23 cellular contexts compared by ENCODE assay signal in genomic region chr16:74279266-74279665, GRCh38. TPM values are rescaled to one million over a fixed set of nuclear protein-coding genes. Genes with fewer than 3 reads are reported as not detected.
A peak's percentile ranks its signal among the peaks of the same experiment; 100 is the strongest.
DNase-seq lines count a peak whose midpoint lies in the region; ATAC-seq, FAIRE-seq and TF ChIP-seq lines count a peak whose summit lies in the region.
"Had no signal": no experiment of that assay in that cellular context is flagged by ENCODE, and none has a peak within 500 bp of the region (broad histone marks: within the 10 kb centered on the region; RNA-seq: fewer than 3 reads in every experiment).

No MANE protein-coding gene starts in this region.

- BruUV-seq in HepG2 (replicated peaks; lab: Mats Ljungman, UMichigan) (no TSS peak), K562 (replicated peaks; lab: Mats Ljungman, UMichigan) (no TSS peak)

- peaks cover 6% of the 10 kb centered on the region for H3K9me3 Mint-ChIP-seq in mesothelial cell of epicardium
- H3K9me3 Mint-ChIP-seq: HFFc6 had no signal

- TF ChIP-seq RAD21 in HepG2 (CRISPR knock-in tag; IDR thresholded peaks at IDR 0.05): no peak
- no peak for TF ChIP-seq RAD21 in K562 (CRISPR knock-in tag; conservative IDR thresholded peaks at IDR 0.05 in 1 of 2, IDR thresholded peaks at IDR 0.05 in 1 of 2)

- TF ChIP-seq CTCF in HepG2 (CRISPR knock-in tag; IDR thresholded peaks at IDR 0.05) (no peak), right lobe of liver (IDR thresholded peaks at IDR 0.05) (no peak), K562 (IDR thresholded peaks at IDR 0.05 in 2 of 3, conservative IDR thresholded peaks at IDR 0.05 in 1 of 3; ENCODE audit: insufficient read depth in 2 of 3, low read depth in 1 of 3, low read length in 3 of 3) (no peak), mesothelial cell of epicardium (IDR thresholded peaks at IDR 0.05; ENCODE audit: unreplicated experiment) (no peak), gastrocnemius medialis (IDR thresholded peaks at IDR 0.05 in 4 of 5, conservative IDR thresholded peaks at IDR 0.05 in 1 of 5) (no peak)

- H3K27me3 ChIP-seq in HepG2 (ENCODE audit: control insufficient read depth in 1 of 2, insufficient read depth in 2 of 2, low read length in 2 of 2): no peaks in the 10 kb centered on the region
- no peaks in the 10 kb centered on the region for H3K27me3 ChIP-seq in right lobe of liver
- peaks cover 0 to 4% of the 10 kb centered on the region in 2 experiments; a peak in 3 of 5 replicates for H3K27me3 ChIP-seq in K562 (ENCODE audit: control insufficient read depth in 2 of 2, insufficient read depth in 2 of 2, low read length in 2 of 2)
- H3K27me3 ChIP-seq in gastrocnemius medialis: no peaks in the 10 kb centered on the region
- H3K27me3 ChIP-seq: BLaER1 had no signal

- H3K4me1 ChIP-seq in HepG2 (ENCODE audit: insufficient read depth, low read length) (no peaks in the 10 kb centered on the region), right lobe of liver (no peaks in the 10 kb centered on the region), K562 (replicated peaks in 1 of 2; ENCODE audit: control insufficient read depth in 2 of 2, insufficient read depth in 2 of 2, low read length in 2 of 2) (peaks cover 6 to 9% of the 10 kb centered on the region in 2 experiments; a peak in 4 of 5 replicates), gastrocnemius medialis (no peaks in the 10 kb centered on the region)
- H3K4me1 ChIP-seq: BLaER1 had no signal

- H2AFZ ChIP-seq in HepG2 (ENCODE audit: low read length): no peak overlapping the region
- no peak overlapping the region for H2AFZ ChIP-seq in K562 (ENCODE audit: low read depth, low read length)

- H3K36me3 ChIP-seq in HepG2 (replicated peaks in 1 of 2; ENCODE audit: control insufficient read depth in 1 of 2, insufficient read depth in 2 of 2, low read length in 2 of 2) (no peaks in the 10 kb centered on the region), right lobe of liver (no peaks in the 10 kb centered on the region), K562 (ENCODE audit: control insufficient read depth, insufficient read depth, low read length) (no peaks in the 10 kb centered on the region), gastrocnemius medialis (no peaks in the 10 kb centered on the region)
- H3K36me3 ChIP-seq: BLaER1, HAP-1 had no signal

- ATAC-seq in HepG2 (no peak), right lobe of liver (no peak), K562 (no peak), gastrocnemius medialis (no peak)
- ATAC-seq: CD8-positive, alpha-beta T cell; GM12878 had no signal

- no peaks in the 10 kb centered on the region for H4K20me1 ChIP-seq in HepG2 (ENCODE audit: insufficient read depth, low read length)
- H4K20me1 ChIP-seq in K562 (replicated peaks; ENCODE audit: control insufficient read depth, insufficient read depth, low read length): no peaks in the 10 kb centered on the region
- H4K20me1 ChIP-seq: BLaER1 had no signal

- H3K4me2 ChIP-seq in HepG2 (ENCODE audit: low read depth, low read length) (no peak overlapping the region), K562 (ENCODE audit: insufficient read depth, low read length) (no peak overlapping the region)
- H3K4me2 ChIP-seq: BLaER1 had no signal

- H3K4me1 Mint-ChIP-seq in mesothelial cell of epicardium: peaks cover 19% of the 10 kb centered on the region
- H3K4me1 Mint-ChIP-seq: B cell; CD4-positive, CD25-positive, alpha-beta regulatory T cell had no signal

- 7% methylated on average over 3 of the region's 3 CpGs for WGBS in HepG2 (ENCODE audit: low lambda C conversion rate)
- 70% methylated on average over 3 of the region's 3 CpGs for WGBS in right lobe of liver (ENCODE audit: insufficient coverage, low coverage, low lambda C conversion rate, missing lambda C conversion rate)
- 4% methylated on average over 3 of the region's 3 CpGs for WGBS in K562 (ENCODE audit: insufficient coverage, low coverage, missing lambda C conversion rate)

- POLR2A ChIA-PET in HepG2 (lab: Yijun Ruan, JAX) (no interaction called here), K562 (lab: Yijun Ruan, JAX) (no interaction called here)

- FAIRE-seq in HepG2 (lab: Jason Lieb, UNC): no peak
- FAIRE-seq in K562 (lab: Jason Lieb, UNC): no peak
- FAIRE-seq: A204.1, GM12878, H54 had no signal

- in situ Hi-C loops in HepG2 (cut with HindIII; ENCODE audit: extremely low pct_ligation_motif_present, low pct_unique_long_range_greater_than_20kb): no loop called here
- in situ Hi-C loops in K562 (cut with MboI): no loop called here
- in situ Hi-C loops in gastrocnemius medialis (cut with MboI; ENCODE audit: low sequenced_read_pairs in 4 of 4): no loop called here

- peak overlapping the region; percentile 59 for H3K27ac Mint-ChIP-seq in mesothelial cell of epicardium
- H3K27ac Mint-ChIP-seq: B cell; CD4-positive, CD25-positive, alpha-beta regulatory T cell; CD8-positive, alpha-beta T cell; HFFc6 had no signal

- H3K9ac ChIP-seq in HepG2 (ENCODE audit: insufficient read depth, low read depth, low read length) (no peak overlapping the region), K562 (ENCODE audit: insufficient read depth in 1 of 2, low read depth in 2 of 2, low read length in 2 of 2) (no peak overlapping the region)
- H3K9ac ChIP-seq: BLaER1 had no signal

- TF ChIP-seq EP300 in HepG2 (IDR thresholded peaks at IDR 0.05; ENCODE audit: low read depth in 2 of 2, low read length in 2 of 2): no peak
- TF ChIP-seq EP300 in HepG2 (CRISPR knock-in tag; IDR thresholded peaks at IDR 0.05; ENCODE audit: borderline replicate concordance): no peak
- TF ChIP-seq EP300 in K562 (IDR thresholded peaks at IDR 0.05; ENCODE audit: low read length): no peak

- H3K36me3 Mint-ChIP-seq in mesothelial cell of epicardium: peaks cover 6% of the 10 kb centered on the region
- H3K36me3 Mint-ChIP-seq: CD4-positive, CD25-positive, alpha-beta regulatory T cell had no signal

- H3K4me3 Mint-ChIP-seq in mesothelial cell of epicardium: no peak overlapping the region
- H3K4me3 Mint-ChIP-seq: B cell; CD4-positive, CD25-positive, alpha-beta regulatory T cell; CD8-positive, alpha-beta T cell; HFFc6 had no signal

- CTCF ChIA-PET in HepG2 (lab: Yijun Ruan, JAX; ENCODE audit: low intra/inter-chr PET ratio, low total read pairs) (no interaction called here), K562 (lab: Yijun Ruan, JAX; ENCODE audit: low intra/inter-chr PET ratio) (no interaction called here)

- no peak for TF ChIP-seq POLR2A in HepG2 (IDR thresholded peaks at IDR 0.05; ENCODE audit: insufficient read depth in 1 of 2, low read depth in 2 of 2, low read length in 2 of 2)
- no peak for TF ChIP-seq POLR2A in right lobe of liver (IDR thresholded peaks at IDR 0.05)
- TF ChIP-seq POLR2A in K562 (conservative IDR thresholded peaks at IDR 0.05): no peak
- TF ChIP-seq POLR2A in gastrocnemius medialis (IDR thresholded peaks at IDR 0.05): no peak

- no peaks in the 10 kb centered on the region for H3K79me2 ChIP-seq in HepG2 (ENCODE audit: insufficient read depth, low read length)
- no peaks in the 10 kb centered on the region for H3K79me2 ChIP-seq in K562 (ENCODE audit: control insufficient read depth, insufficient read depth, low read length)

- H3K27ac ChIP-seq in HepG2 (ENCODE audit: extremely low read length, insufficient read depth, low read length) (no peak overlapping the region), right lobe of liver (no peak overlapping the region), K562 (ENCODE audit: extremely low read depth, low read depth, low read length) (no peak overlapping the region), gastrocnemius medialis (no peak overlapping the region)
- H3K27ac ChIP-seq: 22Rv1, BLaER1, C4-2B had no signal

- no peak for DNase-seq in HepG2 (ENCODE audit: low spot score)
- no peak for DNase-seq in right lobe of liver
- DNase-seq in K562 (ENCODE audit: extremely low read depth in 1 of 4, low spot score in 3 of 4): no peak
- DNase-seq in mesothelial cell of epicardium (ENCODE audit: low spot score in 2 of 2, unreplicated experiment in 2 of 2): no peak
- no peak for DNase-seq in cerebellar cortex (ENCODE audit: low spot score)
- no peak for DNase-seq in gastrocnemius medialis
- no peak for DNase-seq in activated CD8-positive, alpha-beta memory T cell treated with anti-CD3 and anti-CD28 coated beads, Interleukin-2, amount 50 U/mL, for 48 hours
- DNase-seq: CD4-positive, CD25-positive, alpha-beta regulatory T cell; CD8-positive, alpha-beta T cell; DMS153; EL; GDM1; GOT3; HFFc6 had no signal

- intact Hi-C loops in HepG2 (cut with micrococcal nuclease; ENCODE audit: unreplicated experiment) (no loop called here), right lobe of liver (cut with DNase I) (no loop called here), K562 (cut with micrococcal nuclease) (loop anchor here (10.0 kb wide), 1 partner anchor 564 kb away; no protein-coding TSS in a partner anchor), gastrocnemius medialis (cut with DNase I; ENCODE audit: low total_unique reads) (no loop called here)

- peaks cover 16% of the 10 kb centered on the region for H3K27me3 Mint-ChIP-seq in mesothelial cell of epicardium (ENCODE audit: low read depth)

- no peaks in the 10 kb centered on the region for H3K9me1 ChIP-seq in K562 (ENCODE audit: control insufficient read depth, insufficient read depth, low read length)

- H3K4me3 ChIP-seq in HepG2 (replicated peaks in 1 of 3; ENCODE audit: insufficient read depth in 1 of 3, low read depth in 2 of 3, low read length in 3 of 3) (no peak overlapping the region), right lobe of liver (no peak overlapping the region), K562 (no peak overlapping the region), gastrocnemius medialis (no peak overlapping the region)
- H3K4me3 ChIP-seq: BLaER1, GM12878, HAP-1 had no signal

- H3K9me3 ChIP-seq in HepG2 (ENCODE audit: low read length): 0 out of 2 replicates have a peak, but pooled peaks cover 4% of the 10 kb centered on the region
- H3K9me3 ChIP-seq in right lobe of liver: no peaks in the 10 kb centered on the region
- no peaks in the 10 kb centered on the region for H3K9me3 ChIP-seq in K562 (replicated peaks; ENCODE audit: control insufficient read depth, insufficient read depth, low read depth, low read length)
- no peaks in the 10 kb centered on the region for H3K9me3 ChIP-seq in gastrocnemius medialis
- H3K9me3 ChIP-seq: BLaER1, Caco-2, HAP-1 had no signal

RNA-seq across cellular contexts. Expression of gene PSMD7, which starts 17.3 kb away (rescaled TPM):
- total RNA-seq in HepG2 (2016; rRNA removed; fragmentation: Illumina TruSeq; extraction: Trizol): 224 and 322 TPM in 2 replicates
- 39.2 and 39.5 TPM in 2 replicates for total RNA-seq in HepG2 (2016; cell fraction: cytosol; rRNA removed; fragmentation: Illumina TruSeq; extraction: Trizol; ENCODE audit: low read depth)
- total RNA-seq in HepG2 (2016; cell fraction: insoluble cytoplasmic fraction; rRNA removed; fragmentation: Illumina TruSeq; extraction: Trizol): 228 and 320 TPM in 2 replicates
- 67.0 and 70.1 TPM in 2 replicates for total RNA-seq in HepG2 (2016; cell fraction: membrane; rRNA removed; fragmentation: Illumina TruSeq; extraction: Trizol)
- 118 and 124 TPM in 2 replicates for total RNA-seq in HepG2 (2016; cell fraction: nucleus; rRNA removed; fragmentation: Illumina TruSeq; extraction: Trizol)
- 104 and 105 TPM in 2 replicates for polyA plus RNA-seq in HepG2 (2011; rRNA removed)
- polyA plus RNA-seq in HepG2 (2011; cell fraction: cytosol; rRNA removed): 82.0 and 102 TPM in 2 replicates
- polyA plus RNA-seq in HepG2 (2011; cell fraction: nucleus; rRNA removed): 52.0 and 54.1 TPM in 2 replicates
- 127 and 139 TPM in 2 replicates for polyA plus RNA-seq in HepG2 (2012)
- 33.0 and 33.5 TPM in 2 replicates for polyA plus RNA-seq in HepG2 (2016; cell fraction: cytosol; fragmentation: Illumina TruSeq; extraction: Trizol; ENCODE audit: low read depth)
- 334 and 339 TPM in 2 replicates for polyA plus RNA-seq in HepG2 (2016; cell fraction: insoluble cytoplasmic fraction; fragmentation: Illumina TruSeq; extraction: Trizol; ENCODE audit: low read depth)
- polyA plus RNA-seq in HepG2 (2016; cell fraction: membrane; fragmentation: Illumina TruSeq; extraction: Trizol; ENCODE audit: low read depth): 42.4 and 43.9 TPM in 2 replicates
- 161 and 163 TPM in 2 replicates for polyA plus RNA-seq in HepG2 (2016; cell fraction: nucleus; fragmentation: Illumina TruSeq; extraction: Trizol; ENCODE audit: insufficient read depth, low read depth)
- 83.5 and 125 TPM in 2 replicates for polyA minus RNA-seq in HepG2 (2011; rRNA and poly(A)+ RNA removed; ENCODE audit: low replicate concordance)
- polyA minus RNA-seq in HepG2 (2011; cell fraction: cytosol; rRNA and poly(A)+ RNA removed): 53.7 and 59.7 TPM in 2 replicates
- polyA minus RNA-seq in HepG2 (2011; cell fraction: nucleus; rRNA and poly(A)+ RNA removed): 85.5 and 88.6 TPM in 2 replicates
- 10 to 100 TPM; 39.2 to 53.3 (median 45.2) TPM for total RNA-seq in right lobe of liver
- 56.8 and 81.4 TPM in 2 replicates for total RNA-seq in K562 (2011; cell fraction: chromatin; rRNA removed; ENCODE audit: low replicate concordance)
- total RNA-seq in K562 (2011; cell fraction: nucleolus; rRNA removed): 55.3 and 57.0 TPM in 2 replicates
- 67.5 and 79.8 TPM in 2 replicates for total RNA-seq in K562 (2011; cell fraction: nucleoplasm; rRNA removed)
- 114 and 115 TPM in 2 replicates for total RNA-seq in K562 (2014; rRNA removed)
- total RNA-seq in K562 (2014; rRNA removed; fragmentation: Illumina TruSeq; extraction: Trizol): 144 and 152 TPM in 2 replicates
- 160 TPM in 2 replicates for total RNA-seq in K562 (2015; rRNA removed; fragmentation: Illumina TruSeq; extraction: Trizol)
- 148 and 156 TPM in 2 replicates for total RNA-seq in K562 (2021)
- polyA plus RNA-seq in K562 (2011; rRNA removed): 142 and 199 TPM in 2 replicates
- polyA plus RNA-seq in K562 (2011; cell fraction: cytosol; rRNA removed): 88.7 and 96.3 TPM in 2 replicates
- 85.1 and 99.5 TPM in 2 replicates for polyA plus RNA-seq in K562 (2011; cell fraction: nucleus; rRNA removed)
- polyA plus RNA-seq in K562 (2012): 144 and 182 TPM in 2 replicates
- 226 and 227 TPM in 2 replicates for polyA plus RNA-seq in K562 (2014; fragmentation: Illumina TruSeq; extraction: Trizol)
- polyA plus RNA-seq in K562 (2014; fragmentation: Nextera tagmentation; extraction: Ambion mirVana): 100 to 1,000 TPM; 100 to 142 TPM
- polyA plus RNA-seq in K562 (2014; rRNA removed): 162 and 164 TPM in 2 replicates
- 191 and 239 TPM in 2 replicates for polyA minus RNA-seq in K562 (2011; rRNA and poly(A)+ RNA removed)
- polyA minus RNA-seq in K562 (2011; cell fraction: cytosol; rRNA and poly(A)+ RNA removed): 48.9 and 62.5 TPM in 2 replicates
- 44.7 and 87.3 TPM in 2 replicates for polyA minus RNA-seq in K562 (2011; cell fraction: nucleus; rRNA and poly(A)+ RNA removed)
- 75.5 to 78.3 TPM (median 76.8 TPM) in 3 replicates for total RNA-seq in mesothelial cell of epicardium
- 100 to 1,000 TPM; 190 to 267 (median 224) TPM for total RNA-seq in gastrocnemius medialis

Comparison
In these comparisons a context has a peak if more than half of its experiments do, and no peak if none do; other contexts are left out.
1. Of the 241 proteins assayed by ChIP-seq in both HepG2 and K562: peak only in HepG2: none; only in K562: CBX5 and NFYB; in both: none; in neither: 239.